8 cellular contexts compared by ENCODE assay signal in the genomic region with DNA sequence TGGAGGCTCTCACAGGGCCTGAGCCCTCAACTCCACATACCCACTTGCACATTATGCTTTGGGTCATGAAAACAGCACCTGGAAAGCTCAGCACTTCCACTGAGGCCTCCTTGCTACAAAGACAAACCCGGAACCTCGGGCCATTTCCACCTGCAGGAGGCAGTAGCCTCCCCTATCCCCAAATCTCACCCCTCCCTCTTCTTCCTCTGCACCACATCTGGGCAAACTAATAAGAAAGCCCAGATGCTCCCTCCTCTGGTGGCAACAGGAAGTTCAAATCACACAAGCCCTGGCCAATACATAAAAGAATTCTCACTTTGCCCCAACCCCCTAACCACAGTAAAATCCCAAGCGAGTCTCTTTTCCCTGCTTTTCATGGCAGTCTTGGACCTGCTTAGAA.
DNase-seq lines count a peak whose midpoint lies in the region; ATAC-seq and TF ChIP-seq lines count a peak whose summit lies in the region.

No MANE protein-coding gene starts in this region.

- no peak overlapping the region for H3K27ac ChIP-seq in thyroid gland

- H3K4me1 Mint-ChIP-seq in activated CD8-positive, alpha-beta T cell treated with anti-CD3 and anti-CD28 coated beads for 36 hours (ENCODE audit: low read depth): no peaks in the 10 kb centered on the region

- intact Hi-C loops in thyroid gland (cut with DNase I): no loop called here
- intact Hi-C loops in activated CD8-positive, alpha-beta T cell treated with anti-CD3 and anti-CD28 coated beads for 36 hours (cut with micrococcal nuclease): no loop called here

- POLR2A ChIA-PET in activated CD8-positive, alpha-beta T cell treated with anti-CD3 and anti-CD28 coated beads for 36 hours (lab: Charles Lee): no interaction called here

- H3K36me3 ChIP-seq in thyroid gland: no peaks in the 10 kb centered on the region

- TF ChIP-seq POLR2A in thyroid gland (IDR thresholded peaks at IDR 0.05): no peak

- no peaks in the 10 kb centered on the region for H3K27me3 Mint-ChIP-seq in activated CD8-positive, alpha-beta T cell treated with anti-CD3 and anti-CD28 coated beads for 36 hours

- WGBS in thyroid gland, 2 donors: 56 to 64% methylated on average over 3 of the region's 3 CpGs

- no peaks in the 10 kb centered on the region for H3K36me3 Mint-ChIP-seq in activated CD8-positive, alpha-beta T cell treated with anti-CD3 and anti-CD28 coated beads for 36 hours (ENCODE audit: low read depth)

- H3K27ac Mint-ChIP-seq in activated CD8-positive, alpha-beta T cell treated with anti-CD3 and anti-CD28 coated beads for 36 hours: no peak overlapping the region

- no peaks in the 10 kb centered on the region for H3K27me3 ChIP-seq in thyroid gland

- CTCF ChIA-PET in activated CD8-positive, alpha-beta T cell treated with anti-CD3 and anti-CD28 coated beads for 36 hours (lab: Charles Lee): no interaction called here

- in situ Hi-C loops in GM13976 (cut with MboI; ENCODE audit: low sequenced_read_pairs, unreplicated experiment): no loop called here

- DNase-seq in CMK (ENCODE audit: low read depth) (peak; percentile 36), HuH-7.5 (ENCODE audit: low spot score) (peak; percentile 3), cerebellar cortex (ENCODE audit: low spot score) (peak; percentile 32), thyroid gland (peak; percentile 10 to 19), GM13976 (ENCODE audit: low spot score) (no peak), NCI-H2227 treated with DMSO at 0.1 percent for 48 hours (lab: John Stamatoyannopoulos, UW) (no peak)
- DNase-seq in activated CD8-positive, alpha-beta T cell treated with anti-CD3 and anti-CD28 coated beads for 36 hours: no peak

- no peak overlapping the region for H3K4me3 Mint-ChIP-seq in activated CD8-positive, alpha-beta T cell treated with anti-CD3 and anti-CD28 coated beads for 36 hours

- peaks cover 0 to 11% of the 10 kb centered on the region in 2 donors for H3K4me1 ChIP-seq in thyroid gland

- no peak overlapping the region for H3K4me3 ChIP-seq in thyroid gland (replicated peaks in 1 of 3)

- ATAC-seq in GM19468 (IDR thresholded peaks at IDR 0.05; ENCODE audit: extremely low read depth, unreplicated experiment): peak; percentile 16
- ATAC-seq in activated CD8-positive, alpha-beta T cell treated with anti-CD3 and anti-CD28 coated beads for 36 hours: no peak

- H3K9me3 ChIP-seq in thyroid gland: no peaks in the 10 kb centered on the region

- peak in 5 of 6 experiments; percentile 11 to 62 (median 41) for TF ChIP-seq CTCF in thyroid gland (IDR thresholded peaks at IDR 0.05)
- TF ChIP-seq CTCF in GM13976 (IDR thresholded peaks at IDR 0.05; ENCODE audit: borderline replicate concordance, control extremely low read depth, extremely low read depth, insufficient read depth, missing control alignments): no peak
- no peak for TF ChIP-seq CTCF in activated CD8-positive, alpha-beta T cell treated with anti-CD3 and anti-CD28 coated beads for 36 hours (IDR thresholded peaks at IDR 0.05)

- H3K9me3 Mint-ChIP-seq in activated CD8-positive, alpha-beta T cell treated with anti-CD3 and anti-CD28 coated beads for 36 hours: no peaks in the 10 kb centered on the region

Comparison
In these comparisons a context has a peak if more than half of its experiments do, and no peak if none do; other contexts are left out.
1. DNase-seq: peak in CMK (single experiment), HuH-7.5 (single experiment), cerebellar cortex (single experiment) and thyroid gland (2 of 2); none in GM13976 (single experiment), NCI-H2227 treated with DMSO at 0.1 percent for 48 hours (single experiment) and activated CD8-positive, alpha-beta T cell treated with anti-CD3 and anti-CD28 coated beads for 36 hours (single experiment).
2. CTCF ChIP-seq: peak in thyroid gland (5 of 6); none in GM13976 (single experiment) and activated CD8-positive, alpha-beta T cell treated with anti-CD3 and anti-CD28 coated beads for 36 hours (single experiment).